Comparison of ENCODE assay signal across 29 cellular contexts in the genomic region with DNA sequence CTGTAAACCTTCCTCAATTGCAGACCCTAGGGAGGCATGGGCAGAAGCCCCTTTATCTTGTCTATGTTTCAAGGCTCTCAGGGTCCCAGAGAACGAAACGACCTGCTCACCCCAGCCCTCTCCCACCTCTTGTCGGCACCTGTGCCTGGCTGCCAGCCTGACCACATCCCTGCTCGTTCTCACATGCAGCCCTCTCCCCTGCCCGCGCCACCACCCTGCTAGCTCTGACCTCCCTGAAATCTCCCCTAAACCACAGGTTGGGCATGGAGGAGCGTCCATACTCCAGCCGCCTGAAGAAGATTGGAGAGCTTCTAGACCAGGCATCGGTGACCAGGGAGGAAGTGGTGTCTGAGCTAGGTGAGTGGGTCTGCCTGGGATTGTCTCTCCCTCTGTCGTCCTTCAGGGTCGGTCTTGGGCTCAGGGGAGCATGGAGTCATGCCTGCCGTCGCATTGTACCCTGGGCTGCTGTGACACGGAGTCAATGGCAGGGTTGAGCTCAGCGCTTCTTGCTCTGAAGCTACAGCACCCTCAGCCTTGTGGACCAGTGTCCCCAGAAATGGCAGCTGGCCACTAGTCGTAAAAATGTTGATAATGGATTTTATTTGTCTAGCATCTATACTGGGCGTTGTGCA. TPM values are rescaled to one million over a fixed set of nuclear protein-coding genes. Genes with fewer than 3 reads are reported as not detected.
DNase-seq lines count a peak whose midpoint lies in the region; ATAC-seq and TF ChIP-seq lines count a peak whose summit lies in the region.
"Had no signal": no experiment of that assay in that cellular context is flagged by ENCODE, and none has a peak within 500 bp of the region (broad histone marks: within the 10 kb centered on the region; RNA-seq: fewer than 3 reads in every experiment).

No MANE protein-coding gene starts in this region.

- no peak for TF ChIP-seq CTCF in upper lobe of right lung (IDR thresholded peaks at IDR 0.05)

- H3K4me3 ChIP-seq in upper lobe of right lung, result no peak overlapping the region
- H3K4me3 ChIP-seq: K562, mucosa of descending colon, prostate gland, thoracic aorta had no signal

- H3K27me3 ChIP-seq in layer of hippocampus (ENCODE audit: control insufficient read depth, insufficient read depth, low read length) (no peaks in the 10 kb centered on the region), upper lobe of right lung (no peaks in the 10 kb centered on the region)

- H3K9me3 ChIP-seq in upper lobe of right lung, result no peaks in the 10 kb centered on the region
- H3K9me3 ChIP-seq: mucosa of descending colon, prostate gland, thoracic aorta had no signal

- H3K27ac ChIP-seq in layer of hippocampus (ENCODE audit: low read depth, low read length), result peak overlapping the region; percentile 95
- no peak overlapping the region for H3K27ac ChIP-seq in upper lobe of right lung
- H3K27ac ChIP-seq: 22Rv1, prostate gland, thoracic aorta had no signal

- H3K9me3 Mint-ChIP-seq in activated naive CD4-positive, alpha-beta T cell treated with anti-CD3 and anti-CD28 coated beads, Interleukin-2, amount 50 U/mL, for 72 hours, result no peaks in the 10 kb centered on the region
- H3K9me3 Mint-ChIP-seq: activated T-helper 2 cell treated with anti-CD3 and anti-CD28 coated beads, Interferon-gamma antibody, Interleukin-2, Interleukin-4, amounts not matched to agents 10 μg/mL and 5 μg/mL and 100 μg/mL, durations not matched to agents 14 hours and 24 hours and 36 hours; stimulated activated memory B cell treated with anti-CD40 and anti-IgM and Interleukin-4, amounts not matched to agents 10 μg/mL and 1 μg/mL and 100 μg/mL, for 72 hours had no signal

- H3K4me1 ChIP-seq in upper lobe of right lung, result peaks cover 32% of the 10 kb centered on the region

- no peak for ATAC-seq in activated naive CD4-positive, alpha-beta T cell treated with anti-CD3 and anti-CD28 coated beads, Interleukin-2, amount 50 U/mL, for 72 hours
- no peak for ATAC-seq in upper lobe of right lung
- ATAC-seq: activated CD4-positive, CD25-positive, alpha-beta regulatory T cell treated with anti-CD3 and anti-CD28 coated beads, Interleukin-2, amount 50 U/mL, for 24 hours; esophagus mucosa; K562; mucosa of descending colon; stimulated activated memory B cell treated with anti-CD40 and anti-IgM and Interleukin-4, amounts not matched to agents 10 μg/mL and 1 μg/mL and 100 μg/mL, for 72 hours had no signal

- DNase-seq in DMS 273 treated with DMSO at 0.1 percent for 48 hours (lab: John Stamatoyannopoulos, UW), result peak; percentile 17
- DNase-seq in DMS 273 (lab: John Stamatoyannopoulos, UW; ENCODE audit: unreplicated experiment), result no peak
- peak in 1 of 2 donors; percentile 51 for DNase-seq in activated naive CD4-positive, alpha-beta T cell treated with anti-CD3 and anti-CD28 coated beads, Interleukin-2, amount 50 U/mL, for 72 hours (ENCODE audit: low spot score in 2 of 2)
- DNase-seq in activated naive CD4-positive, alpha-beta T cell (lab: John Stamatoyannopoulos, UW), result no peak
- DNase-seq in upper lobe of right lung, result peak; percentile 52
- no peak for DNase-seq in activated effector memory CD4-positive, alpha-beta T cell treated with anti-CD3 and anti-CD28 coated beads, Interleukin-2, amount 50 U/mL, for 16 hours
- DNase-seq in activated CD4-positive, alpha-beta T cell treated with anti-CD3 and anti-CD28 coated beads, Interleukin-2, amount 50 U/mL, for 48 hours, result no peak
- DNase-seq: AML-193; cerebellar nuclear complex; COR-L47; effector memory CD4-positive, alpha-beta T cell; foreskin melanocyte; MM.1S; mucosa of descending colon; NCI-H146; NCI-H2171 treated with DMSO at 0.1 percent for 48 hours; NCI-H526 treated with DMSO at 0.1 percent for 48 hours had no signal

- intact Hi-C loops in upper lobe of right lung (cut with DNase I), result no loop called here

- H3K36me3 ChIP-seq in upper lobe of right lung, result peaks cover 49% of the 10 kb centered on the region

- H3K27ac Mint-ChIP-seq in activated naive CD4-positive, alpha-beta T cell treated with anti-CD3 and anti-CD28 coated beads, Interleukin-2, amount 50 U/mL, for 72 hours, result peak overlapping the region; percentile 47 to 72

- H3K36me3 Mint-ChIP-seq in activated naive CD4-positive, alpha-beta T cell treated with anti-CD3 and anti-CD28 coated beads, Interleukin-2, amount 50 U/mL, for 72 hours, result peaks cover 8 to 10% of the 10 kb centered on the region in 2 donors

RNA-seq across cellular contexts. Expression of gene ADPRS, which starts 3.6 kb away (rescaled TPM):
- 10 to 100 TPM; 19.5 to 48.3 TPM for total RNA-seq in activated naive CD4-positive, alpha-beta T cell treated with anti-CD3 and anti-CD28 coated beads, Interleukin-2, amount 50 U/mL, for 72 hours
- total RNA-seq in upper lobe of right lung, result 26.9 TPM

RNA-seq across cellular contexts. Expression of gene TEKT2, which starts 8.4 kb away (rescaled TPM):
- under 1 TPM in 1 of 2 donors, not detected in 1; 0.27 TPM for total RNA-seq in activated naive CD4-positive, alpha-beta T cell treated with anti-CD3 and anti-CD28 coated beads, Interleukin-2, amount 50 U/mL, for 72 hours
- 0.35 TPM for total RNA-seq in upper lobe of right lung
- total RNA-seq: activated CD8-positive, alpha-beta memory T cell treated with anti-CD3 and anti-CD28 coated beads for 36 hours; aorta; esophagus mucosa; OCI-LY7; thoracic aorta had no signal

RNA-seq across cellular contexts. Expression of gene COL8A2, which starts 32.7 kb away (rescaled TPM):
- total RNA-seq in activated naive CD4-positive, alpha-beta T cell treated with anti-CD3 and anti-CD28 coated beads, Interleukin-2, amount 50 U/mL, for 72 hours, result under 1 TPM; 0.11 to 0.23 TPM
- 16.2 TPM for total RNA-seq in upper lobe of right lung
- total RNA-seq: activated T-helper 2 cell treated with anti-CD3 and anti-CD28 coated beads, Interferon-gamma antibody, Interleukin-2, Interleukin-4, amounts not matched to agents 10 μg/mL and 5 μg/mL and 100 μg/mL, durations not matched to agents 14 hours and 24 hours and 36 hours; OCI-LY7 had no signal

RNA-seq across cellular contexts. Expression of gene TRAPPC3, which starts 57.0 kb away (rescaled TPM):
- 10 to 100 TPM; 43.7 to 55.3 TPM for total RNA-seq in activated naive CD4-positive, alpha-beta T cell treated with anti-CD3 and anti-CD28 coated beads, Interleukin-2, amount 50 U/mL, for 72 hours
- 63.1 TPM for total RNA-seq in upper lobe of right lung

Comparison
In these comparisons a context has a peak if more than half of its experiments do, and no peak if none do; other contexts are left out.
1. DNase-seq: peak in DMS 273 treated with DMSO at 0.1 percent for 48 hours (single experiment) and upper lobe of right lung (single experiment); none in DMS 273 (single experiment), activated naive CD4-positive, alpha-beta T cell (0 of 4), activated effector memory CD4-positive, alpha-beta T cell treated with anti-CD3 and anti-CD28 coated beads, Interleukin-2, amount 50 U/mL, for 16 hours (single experiment) and activated CD4-positive, alpha-beta T cell treated with anti-CD3 and anti-CD28 coated beads, Interleukin-2, amount 50 U/mL, for 48 hours (0 of 2).
2. RNA of gene COL8A2, which starts 32.7 kb away (total RNA-seq): 16.2 TPM in upper lobe of right lung (single experiment); 0.11 to 0.23 TPM in activated naive CD4-positive, alpha-beta T cell treated with anti-CD3 and anti-CD28 coated beads, Interleukin-2, amount 50 U/mL, for 72 hours; every median in the first group is over 10 times any median in the second.